In genomic region chr14:64294672-64295413, GRCh38 we compare ENCODE assay signal across 8 cellular contexts. TPM values are rescaled to one million over a fixed set of nuclear protein-coding genes. Genes with fewer than 3 reads are reported as not detected.
DNase-seq lines count a peak whose midpoint lies in the region; ATAC-seq lines count a peak whose summit lies in the region.

No MANE protein-coding gene starts in this region.

- DNase-seq in D341Med (ENCODE audit: low spot score): peak; percentile 91
- peak in 72 of 76 experiments; percentile 2 to 83 (median 63) for DNase-seq in HUDEP-2 (lab: John Stamatoyannopoulos, UW; ENCODE audit: unreplicated experiment in 76 of 76)
- peak; percentile 49 for DNase-seq in SK-MEL-5 (ENCODE audit: low read depth, low spot score)
- peak; percentile 91 for DNase-seq in activated naive CD4-positive, alpha-beta T cell treated with anti-CD3 and anti-CD28 coated beads for 36 hours
- DNase-seq in Right ventricle myocardium superior: peak; percentile 81
- DNase-seq in posterior vena cava (ENCODE audit: low spot score): peak; percentile 89
- peak; percentile 77 for DNase-seq in ureter (ENCODE audit: low spot score)

- no peaks in the 10 kb centered on the region for H3K36me3 Mint-ChIP-seq in activated naive CD4-positive, alpha-beta T cell treated with anti-CD3 and anti-CD28 coated beads for 36 hours (ENCODE audit: low read depth)

- intact Hi-C loops in activated naive CD4-positive, alpha-beta T cell treated with anti-CD3 and anti-CD28 coated beads for 36 hours (cut with micrococcal nuclease): loop anchor here (1.0 to 10.0 kb wide), 10 partner anchors 136 to 908 kb away; partner anchors contain the start of gene SYNE2
- intact Hi-C loops in Right ventricle myocardium superior (cut with DNase I): loop anchor here (2.0 to 10.0 kb wide), 2 partner anchors 136 to 500 kb away; no protein-coding TSS in a partner anchor
- intact Hi-C loops in posterior vena cava (cut with DNase I): no loop called here

- in situ Hi-C loops in SK-MEL-5 (cut with HindIII; ENCODE audit: low pct_unique_long_range_greater_than_20kb, low sequenced_read_pairs): no loop called here

- no peaks in the 10 kb centered on the region for H3K9me3 Mint-ChIP-seq in activated naive CD4-positive, alpha-beta T cell treated with anti-CD3 and anti-CD28 coated beads for 36 hours

- ATAC-seq in GM21367 (IDR thresholded peaks at IDR 0.05; ENCODE audit: unreplicated experiment): peak; percentile 86
- ATAC-seq in Right ventricle myocardium superior (ENCODE audit: poor library complexity): peak; percentile 98

- CTCF ChIA-PET in activated naive CD4-positive, alpha-beta T cell treated with anti-CD3 and anti-CD28 coated beads for 36 hours (lab: Charles Lee): interaction anchor here (0.6 to 2.8 kb wide), 16 partner anchors 9 to 538 kb away, joined by 3 to 26 read pairs (median 4); no protein-coding TSS in a partner anchor

- peaks cover 39% of the 10 kb centered on the region for H3K4me1 Mint-ChIP-seq in activated naive CD4-positive, alpha-beta T cell treated with anti-CD3 and anti-CD28 coated beads for 36 hours (ENCODE audit: low read depth)

- peak overlapping the region; percentile 68 for H3K4me3 Mint-ChIP-seq in activated naive CD4-positive, alpha-beta T cell treated with anti-CD3 and anti-CD28 coated beads for 36 hours

- no peak overlapping the region for H3K27ac Mint-ChIP-seq in activated naive CD4-positive, alpha-beta T cell treated with anti-CD3 and anti-CD28 coated beads for 36 hours

- peaks cover 18% of the 10 kb centered on the region for H3K27me3 Mint-ChIP-seq in activated naive CD4-positive, alpha-beta T cell treated with anti-CD3 and anti-CD28 coated beads for 36 hours (ENCODE audit: low read depth)

RNA-seq across cellular contexts. Expression of gene ESR2, which starts 0.7 kb away (rescaled TPM):
- 0.03 and 0.11 TPM in 2 replicates for total RNA-seq in SK-MEL-5 (2014; rRNA removed; shearing (Covaris generic))
- polyA plus RNA-seq in SK-MEL-5 (2015; cell fraction: cytosol; rRNA removed): 0.05 TPM in 1 of 2 replicates, not detected in the other
- 0.36 TPM in 1 of 2 replicates, not detected in the other for polyA plus RNA-seq in SK-MEL-5 (2015; cell fraction: nucleus; rRNA removed)
- under 1 TPM; 0.27 to 0.43 TPM for total RNA-seq in activated naive CD4-positive, alpha-beta T cell treated with anti-CD3 and anti-CD28 coated beads for 36 hours
- 0.86 TPM for total RNA-seq in Right ventricle myocardium superior
- total RNA-seq in posterior vena cava: under 1 TPM; 0.14 to 0.24 TPM
- 14.5 TPM for total RNA-seq in ureter

Comparison
In these comparisons a context has a peak if more than half of its experiments do, and no peak if none do; other contexts are left out.
1. Peak in every context shown above with its lines: DNase-seq and ATAC-seq.
2. intact Hi-C loops: an anchor here in activated naive CD4-positive, alpha-beta T cell treated with anti-CD3 and anti-CD28 coated beads for 36 hours (1.0 to 10.0 kb wide) and Right ventricle myocardium superior (2.0 to 10.0 kb wide); none called in posterior vena cava.